14 cellular contexts compared by ENCODE assay signal in genomic region chr4:183349673-183350072, GRCh38. TPM values are rescaled to one million over a fixed set of nuclear protein-coding genes. Genes with fewer than 3 reads are reported as not detected.
DNase-seq lines count a peak whose midpoint lies in the region; ATAC-seq, FAIRE-seq and TF ChIP-seq lines count a peak whose summit lies in the region.
"Had no signal": no experiment of that assay in that cellular context is flagged by ENCODE, and none has a peak within 500 bp of the region (broad histone marks: within the 10 kb centered on the region; RNA-seq: fewer than 3 reads in every experiment).

No MANE protein-coding gene starts in this region.

- TF ChIP-seq CTCF in activated CD8-positive, alpha-beta T cell treated with anti-CD3 and anti-CD28 coated beads for 36 hours (IDR thresholded peaks at IDR 0.05) = no peak
- TF ChIP-seq CTCF in bronchial epithelial cell (IDR thresholded peaks at IDR 0.05; ENCODE audit: insufficient read depth, low read length, severe bottlenecking) (no peak), osteoblast (IDR thresholded peaks at IDR 0.05; ENCODE audit: extremely low read depth, low read depth, low read length) (no peak), spleen (IDR thresholded peaks at IDR 0.05 in 8 of 11, conservative IDR thresholded peaks at IDR 0.05 in 3 of 11) (no peak), D721Med (IDR thresholded peaks at IDR 0.05; ENCODE audit: insufficient read depth, missing control alignments) (no peak)

- H3K27me3 ChIP-seq in bronchial epithelial cell (ENCODE audit: control insufficient read depth, insufficient read depth, low read length) = no peaks in the 10 kb centered on the region
- H3K27me3 ChIP-seq in osteoblast (ENCODE audit: insufficient read depth, low read length) = no peaks in the 10 kb centered on the region
- peaks cover 0 to 44% (median 0%) of the 10 kb centered on the region in 7 donors for H3K27me3 ChIP-seq in spleen (replicated peaks in 1 of 7)
- H3K27me3 ChIP-seq in aorta (ENCODE audit: control insufficient read depth in 1 of 2, insufficient read depth in 2 of 2, low read length in 1 of 2) = no peaks in the 10 kb centered on the region

- H3K9me3 ChIP-seq in osteoblast (ENCODE audit: low read depth, low read length) (no peaks in the 10 kb centered on the region), spleen (no peaks in the 10 kb centered on the region), aorta (ENCODE audit: control insufficient read depth, low read length) (no peaks in the 10 kb centered on the region)
- H3K9me3 ChIP-seq: adrenal gland had no signal

- CTCF ChIA-PET in activated CD8-positive, alpha-beta T cell treated with anti-CD3 and anti-CD28 coated beads for 36 hours (lab: Charles Lee) = no interaction called here
- CTCF ChIA-PET in activated CD8-positive, alpha-beta T cell treated with anti-CD3 and anti-CD28 coated beads, Interleukin-2, amount 10 ng/mL, durations not matched to agents 7 days and 5 days (lab: Charles Lee) = no interaction called here

- TF ChIP-seq POLR2A in spleen (IDR thresholded peaks at IDR 0.05) = no peak

- FAIRE-seq in bronchial epithelial cell (lab: Jason Lieb, UNC) (no peak), D721Med (lab: Jason Lieb, UNC) (no peak)

- no peak overlapping the region for H2AFZ ChIP-seq in osteoblast (ENCODE audit: low read length)

- H3K36me3 Mint-ChIP-seq in activated CD8-positive, alpha-beta T cell treated with anti-CD3 and anti-CD28 coated beads for 36 hours (ENCODE audit: low read depth) = no peaks in the 10 kb centered on the region
- no peaks in the 10 kb centered on the region for H3K36me3 Mint-ChIP-seq in activated CD8-positive, alpha-beta T cell treated with anti-CD3 and anti-CD28 coated beads, Interleukin-2, amount 10 ng/mL, durations not matched to agents 7 days and 5 days (ENCODE audit: low read depth)

- ATAC-seq in activated CD8-positive, alpha-beta T cell treated with anti-CD3 and anti-CD28 coated beads for 36 hours = no peak
- no peak for ATAC-seq in activated CD8-positive, alpha-beta T cell treated with anti-CD3 and anti-CD28 coated beads, Interleukin-2, amount 10 ng/mL, durations not matched to agents 7 days and 5 days
- ATAC-seq in aorta (ENCODE audit: low FRiP score) = no peak

- no peaks in the 10 kb centered on the region for H3K9me3 Mint-ChIP-seq in activated CD8-positive, alpha-beta T cell treated with anti-CD3 and anti-CD28 coated beads for 36 hours
- H3K9me3 Mint-ChIP-seq in activated CD8-positive, alpha-beta T cell treated with anti-CD3 and anti-CD28 coated beads, Interleukin-2, amount 10 ng/mL, durations not matched to agents 7 days and 5 days (ENCODE audit: insufficient read depth) = no peaks in the 10 kb centered on the region

- H4K20me1 ChIP-seq in osteoblast (ENCODE audit: insufficient read depth, low read length) = no peaks in the 10 kb centered on the region

- intact Hi-C loops in activated CD8-positive, alpha-beta T cell treated with anti-CD3 and anti-CD28 coated beads for 36 hours (cut with micrococcal nuclease) = no loop called here
- intact Hi-C loops in spleen (cut with DNase I; ENCODE audit: low total_unique reads) = no loop called here
- intact Hi-C loops in aorta (cut with DNase I) = no loop called here

- POLR2A ChIA-PET in activated CD8-positive, alpha-beta T cell treated with anti-CD3 and anti-CD28 coated beads for 36 hours (lab: Charles Lee) = no interaction called here
- POLR2A ChIA-PET in activated CD8-positive, alpha-beta T cell treated with anti-CD3 and anti-CD28 coated beads, Interleukin-2, amount 10 ng/mL, durations not matched to agents 7 days and 5 days (lab: Charles Lee) = no interaction called here

- peak overlapping the region; percentile 88 for H3K27ac ChIP-seq in osteoblast (ENCODE audit: low read depth, low read length)
- no peak overlapping the region for H3K27ac ChIP-seq in spleen
- no peak overlapping the region for H3K27ac ChIP-seq in aorta (ENCODE audit: low read depth in 1 of 2, low read length in 2 of 2)
- H3K27ac ChIP-seq: adrenal gland, coronary artery, VCaP had no signal

- peak overlapping the region; percentile 47 for H3K27ac Mint-ChIP-seq in activated CD8-positive, alpha-beta T cell treated with anti-CD3 and anti-CD28 coated beads for 36 hours
- no peak overlapping the region for H3K27ac Mint-ChIP-seq in activated CD8-positive, alpha-beta T cell treated with anti-CD3 and anti-CD28 coated beads, Interleukin-2, amount 10 ng/mL, durations not matched to agents 7 days and 5 days

- H3K79me2 ChIP-seq in osteoblast (ENCODE audit: insufficient read depth, low read length) = no peaks in the 10 kb centered on the region

- H3K4me3 ChIP-seq in bronchial epithelial cell (ENCODE audit: low read depth, low read length) = no peak overlapping the region
- H3K4me3 ChIP-seq in osteoblast (ENCODE audit: insufficient read depth, low read length) = no peak overlapping the region
- no peak overlapping the region for H3K4me3 ChIP-seq in spleen
- no peak overlapping the region for H3K4me3 ChIP-seq in aorta (ENCODE audit: low read length in 2 of 2)
- H3K4me3 ChIP-seq: adrenal gland, coronary artery had no signal

- H3K4me3 Mint-ChIP-seq in activated CD8-positive, alpha-beta T cell treated with anti-CD3 and anti-CD28 coated beads for 36 hours = no peak overlapping the region
- H3K4me3 Mint-ChIP-seq in activated CD8-positive, alpha-beta T cell treated with anti-CD3 and anti-CD28 coated beads, Interleukin-2, amount 10 ng/mL, durations not matched to agents 7 days and 5 days = no peak overlapping the region

- peaks cover 12% of the 10 kb centered on the region for H3K27me3 Mint-ChIP-seq in activated CD8-positive, alpha-beta T cell treated with anti-CD3 and anti-CD28 coated beads for 36 hours
- peaks cover 6% of the 10 kb centered on the region for H3K27me3 Mint-ChIP-seq in activated CD8-positive, alpha-beta T cell treated with anti-CD3 and anti-CD28 coated beads, Interleukin-2, amount 10 ng/mL, durations not matched to agents 7 days and 5 days (ENCODE audit: low read depth)

- H3K36me3 ChIP-seq in bronchial epithelial cell (ENCODE audit: control insufficient read depth, insufficient read depth, low read length) = no peaks in the 10 kb centered on the region
- H3K36me3 ChIP-seq in osteoblast (ENCODE audit: insufficient read depth, low read length) = no peaks in the 10 kb centered on the region
- no peaks in the 10 kb centered on the region for H3K36me3 ChIP-seq in spleen
- H3K36me3 ChIP-seq in aorta (ENCODE audit: control insufficient read depth in 1 of 2, insufficient read depth in 2 of 2, low read length in 1 of 2) = no peaks in the 10 kb centered on the region
- H3K36me3 ChIP-seq: adrenal gland had no signal

- peaks cover 18% of the 10 kb centered on the region for H3K4me1 Mint-ChIP-seq in activated CD8-positive, alpha-beta T cell treated with anti-CD3 and anti-CD28 coated beads for 36 hours (ENCODE audit: low read depth)
- H3K4me1 Mint-ChIP-seq in activated CD8-positive, alpha-beta T cell treated with anti-CD3 and anti-CD28 coated beads, Interleukin-2, amount 10 ng/mL, durations not matched to agents 7 days and 5 days (ENCODE audit: low read depth) = peaks cover 19% of the 10 kb centered on the region

- H3K4me1 ChIP-seq in osteoblast (ENCODE audit: insufficient read depth, low read length) (peaks cover 17% of the 10 kb centered on the region), spleen (peaks cover 0 to 8% (median 2%) of the 10 kb centered on the region in 6 donors), aorta (ENCODE audit: control insufficient read depth in 1 of 2, insufficient read depth in 2 of 2, low read length in 2 of 2) (no peaks in the 10 kb centered on the region)

- peak overlapping the region; percentile 37 for H3K4me2 ChIP-seq in osteoblast (ENCODE audit: insufficient read depth, low read length)

- WGBS in spleen, 5 donors = 90 to 96% (median 92%) methylated on average over 9 of the region's 9 CpGs
- 95 to 96% methylated on average over 9 of the region's 9 CpGs for WGBS in aorta, 2 donors

- DNase-seq in activated CD8-positive, alpha-beta T cell treated with anti-CD3 and anti-CD28 coated beads for 36 hours = peak; percentile 17
- DNase-seq in activated CD8-positive, alpha-beta T cell treated with anti-CD3 and anti-CD28 coated beads, Interleukin-2, amount 10 ng/mL, durations not matched to agents 7 days and 5 days = no peak
- DNase-seq in HPDE6-E6E7 (ENCODE audit: extremely low spot score) (peak; percentile 67), bronchial epithelial cell (ENCODE audit: low read depth) (peak; percentile 76), osteoblast (ENCODE audit: insufficient read length, low spot score, missing footprints) (no peak), spleen (no peak), D721Med (ENCODE audit: insufficient read length, low spot score) (no peak), aorta (no peak)
- DNase-seq: activated CD8-positive, alpha-beta memory T cell treated with anti-CD3 and anti-CD28 coated beads, Interleukin-2, amount 50 U/mL, for 4 hours had no signal

RNA-seq across cellular contexts. Expression of gene CLDN24, which starts 27.4 kb away (rescaled TPM):
- total RNA-seq in activated CD8-positive, alpha-beta T cell treated with anti-CD3 and anti-CD28 coated beads for 36 hours = not detected
- not detected for total RNA-seq in activated CD8-positive, alpha-beta T cell treated with anti-CD3 and anti-CD28 coated beads, Interleukin-2, amount 10 ng/mL, durations not matched to agents 7 days and 5 days
- total RNA-seq in bronchial epithelial cell (not detected in 2 replicates), osteoblast (not detected in 2 replicates), spleen (not detected), aorta (not detected)
- polyA plus RNA-seq in spleen (not detected), aorta (not detected)
- total RNA-seq: A673, adrenal gland, HT-29 had no signal
- polyA plus RNA-seq: adrenal gland had no signal

RNA-seq across cellular contexts. Expression of gene CLDN22, which starts 29.6 kb away (rescaled TPM):
- total RNA-seq in activated CD8-positive, alpha-beta T cell treated with anti-CD3 and anti-CD28 coated beads for 36 hours = not detected
- total RNA-seq in activated CD8-positive, alpha-beta T cell treated with anti-CD3 and anti-CD28 coated beads, Interleukin-2, amount 10 ng/mL, durations not matched to agents 7 days and 5 days = not detected
- total RNA-seq in bronchial epithelial cell = not detected in 2 replicates
- total RNA-seq in osteoblast = not detected in 2 replicates
- total RNA-seq in spleen = not detected
- not detected for polyA plus RNA-seq in spleen
- not detected for total RNA-seq in aorta
- polyA plus RNA-seq in aorta = not detected
- total RNA-seq: A673, adrenal gland, HT-29 had no signal
- polyA plus RNA-seq: adrenal gland had no signal

Comparison
In these comparisons a context has a peak if more than half of its experiments do, and no peak if none do; other contexts are left out.
1. DNase-seq: peak in activated CD8-positive, alpha-beta T cell treated with anti-CD3 and anti-CD28 coated beads for 36 hours (single experiment), HPDE6-E6E7 (single experiment) and bronchial epithelial cell (single experiment); none in activated CD8-positive, alpha-beta T cell treated with anti-CD3 and anti-CD28 coated beads, Interleukin-2, amount 10 ng/mL, durations not matched to agents 7 days and 5 days (single experiment), osteoblast (single experiment), spleen (single experiment), D721Med (single experiment) and aorta (0 of 2).